1 cellular context compared by ENCODE assay signal in genomic region chr9:14692918-14693861, GRCh38.
TF ChIP-seq lines count a peak whose summit lies in the region.

TSS of gene ZDHHC21 (minus strand) at chr9:14693432. CDS start at chr9:14674340, 19,092 bp downstream.

TF ChIP-seq in HepG2, 621 proteins besides CTCF, POLR2A, EP300 and RAD21 (continued from another document and continues in another):
- no peak for TF ChIP-seq SKIL (CRISPR knock-in tag; IDR thresholded peaks at IDR 0.05; ENCODE audit: borderline replicate concordance)
- peak; percentile 42 for TF ChIP-seq POGK (CRISPR knock-in tag; conservative IDR thresholded peaks at IDR 0.05)
- TF ChIP-seq MAFG (CRISPR knock-in tag; IDR thresholded peaks at IDR 0.05), result peak; percentile 39; the same call in 1 of the 2 replicates
- 0 out of 2 replicates have a peak, but pooled peaks have one; percentile 26 for TF ChIP-seq ZNF691 (CRISPR knock-in tag; IDR thresholded peaks at IDR 0.05; ENCODE audit: borderline replicate concordance, low read depth)
- TF ChIP-seq MTERF4 (CRISPR knock-in tag; IDR thresholded peaks at IDR 0.05), result 0 out of 2 replicates have a peak, but pooled peaks have one; percentile 42
- TF ChIP-seq GLMP (CRISPR knock-in tag; IDR thresholded peaks at IDR 0.05; ENCODE audit: borderline replicate concordance), result no peak
- no peak for TF ChIP-seq PITX1 (CRISPR knock-in tag; IDR thresholded peaks at IDR 0.05)
- peak; percentile 68; the same call in 1 of the 2 replicates for TF ChIP-seq ZNF580 (CRISPR knock-in tag; IDR thresholded peaks at IDR 0.05; ENCODE audit: borderline replicate concordance, low read depth)
- no peak for TF ChIP-seq ZNF713 (CRISPR knock-in tag; IDR thresholded peaks at IDR 0.05)
- TF ChIP-seq ZNF280B (CRISPR knock-in tag; IDR thresholded peaks at IDR 0.05; ENCODE audit: borderline replicate concordance), result peak; percentile 86
- 0 out of 2 replicates have a peak, but pooled peaks have one; percentile 19 for TF ChIP-seq DRAP1 (CRISPR knock-in tag; IDR thresholded peaks at IDR 0.05)
- TF ChIP-seq HNRNPL (IDR thresholded peaks at IDR 0.05; ENCODE audit: low read depth, low read length), result no peak
- TF ChIP-seq HIC2 (CRISPR knock-in tag; IDR thresholded peaks at IDR 0.05; ENCODE audit: low read depth), result no peak
- TF ChIP-seq DNMT1 (CRISPR knock-in tag; IDR thresholded peaks at IDR 0.05), result no peak; the same call in 1 of the 2 replicates
- no peak for TF ChIP-seq MTF1 (CRISPR knock-in tag; IDR thresholded peaks at IDR 0.05)
- TF ChIP-seq ZBTB10 (CRISPR knock-in tag; IDR thresholded peaks at IDR 0.05; ENCODE audit: borderline replicate concordance), result no peak
- TF ChIP-seq ZSCAN22 (CRISPR knock-in tag; IDR thresholded peaks at IDR 0.05), result no peak
- peak; percentile 82 for TF ChIP-seq SALL1 (CRISPR knock-in tag; IDR thresholded peaks at IDR 0.05)
- TF ChIP-seq ZFP36L1 (CRISPR knock-in tag; IDR thresholded peaks at IDR 0.05), result no peak
- TF ChIP-seq ZNF646 (CRISPR knock-in tag; IDR thresholded peaks at IDR 0.05), result no peak
- TF ChIP-seq DDIT3 (CRISPR knock-in tag; IDR thresholded peaks at IDR 0.05), result no peak
- 0 out of 2 replicates have a peak, but pooled peaks have one; percentile 22 for TF ChIP-seq ZNF761 (CRISPR knock-in tag; conservative IDR thresholded peaks at IDR 0.05)
- TF ChIP-seq NFKB2 (CRISPR knock-in tag; IDR thresholded peaks at IDR 0.05; ENCODE audit: borderline replicate concordance), result peak; percentile 44; the same call in 1 of the 2 replicates
- peak; percentile 28 for TF ChIP-seq YY1 (IDR thresholded peaks at IDR 0.05; ENCODE audit: insufficient read depth, insufficient replicate concordance, low read depth, low read length)
- TF ChIP-seq ZFP36 (IDR thresholded peaks at IDR 0.05; ENCODE audit: borderline replicate concordance, low read depth, low read length, partially characterized antibody), result no peak
- 0 out of 2 replicates have a peak, but pooled peaks have one; percentile 42 for TF ChIP-seq ZNF746 (CRISPR knock-in tag; IDR thresholded peaks at IDR 0.05)
- peak; percentile 72; the same call in 1 of the 2 replicates for TF ChIP-seq MXD1 (CRISPR knock-in tag; IDR thresholded peaks at IDR 0.05)
- 0 out of 2 replicates have a peak, but pooled peaks have one; percentile 31 for TF ChIP-seq ATF2 (CRISPR knock-in tag; IDR thresholded peaks at IDR 0.05)
